In the genomic region with DNA sequence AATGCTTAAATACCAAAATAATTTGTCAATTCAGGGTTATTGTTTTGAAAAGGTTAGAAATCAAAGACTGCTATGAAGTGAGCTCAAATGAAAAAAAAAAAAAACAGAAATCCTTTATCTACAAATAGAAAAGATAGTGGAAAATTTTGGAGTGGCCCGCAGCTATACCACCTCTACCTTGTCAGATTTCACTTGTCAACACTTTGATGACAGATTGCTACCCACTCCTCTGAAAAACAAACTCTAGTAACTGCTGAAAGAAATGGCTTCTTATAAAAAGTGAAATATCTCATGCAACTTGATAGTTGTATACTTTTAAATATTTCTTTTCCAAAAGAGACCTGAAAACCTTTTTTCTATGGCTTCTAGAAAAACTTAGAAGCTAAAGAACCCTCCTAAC, we compare ENCODE assay signal across 28 cellular contexts.
"Had no signal": no experiment of that assay in that cellular context is flagged by ENCODE, and none has a peak within 500 bp of the region (broad histone marks: within the 10 kb centered on the region; RNA-seq: fewer than 3 reads in every experiment).

No MANE protein-coding gene starts in this region.

- FAIRE-seq: colon, endometrium, endothelial cell of umbilical vein, frontal cortex had no signal

- H3K36me3 ChIP-seq: colonic mucosa, esophagus muscularis mucosa, esophagus squamous epithelium, gastrocnemius medialis, gastroesophageal sphincter, heart left ventricle, heart right ventricle had no signal

- H3K27me3 ChIP-seq: colonic mucosa, dorsolateral prefrontal cortex, esophagus muscularis mucosa, esophagus squamous epithelium, foreskin keratinocyte, gastrocnemius medialis, gastroesophageal sphincter, heart left ventricle, heart right ventricle had no signal

- ATAC-seq: effector memory CD8-positive, alpha-beta T cell; esophagus mucosa; foreskin keratinocyte; gastrocnemius medialis; gastroesophageal sphincter; heart left ventricle; heart right ventricle had no signal

- DNase-seq: colonic mucosa; cortex of kidney; dermis blood vessel endothelial cell; dorsolateral prefrontal cortex; effector CD4-positive, alpha-beta T cell; effector CD8-positive, alpha-beta T cell; effector memory CD4-positive, alpha-beta T cell; effector memory CD8-positive, alpha-beta T cell; endodermal cell; erythroblast; esophagus squamous epithelium; foreskin fibroblast; foreskin keratinocyte; foreskin melanocyte; gastrocnemius medialis; glutamatergic neuron; head of caudate nucleus; heart left ventricle; heart right ventricle had no signal

- H3K9me3 ChIP-seq: colonic mucosa, esophagus squamous epithelium, gastrocnemius medialis had no signal

- H3K27ac ChIP-seq: colonic mucosa, coronary artery, dorsolateral prefrontal cortex, epithelial cell of prostate, esophagus muscularis mucosa, esophagus squamous epithelium, foreskin keratinocyte, gastrocnemius medialis, gastroesophageal sphincter, heart left ventricle, heart right ventricle had no signal

- H3K4me3 ChIP-seq: colonic mucosa, coronary artery, dorsolateral prefrontal cortex, esophagus muscularis mucosa, esophagus squamous epithelium, gastrocnemius medialis, gastroesophageal sphincter, heart left ventricle, heart right ventricle had no signal

- H3K4me1 ChIP-seq: colonic mucosa, esophagus muscularis mucosa, foreskin keratinocyte, gastroesophageal sphincter had no signal
